24 cellular contexts compared by ENCODE assay signal in genomic region chr4:75306496-75306895, GRCh38.
"Had no signal": no experiment of that assay in that cellular context is flagged by ENCODE, and none has a peak within 500 bp of the region (broad histone marks: within the 10 kb centered on the region; RNA-seq: fewer than 3 reads in every experiment).

No MANE protein-coding gene starts in this region.

- H3K27me3 Mint-ChIP-seq: activated CD8-positive, alpha-beta memory T cell treated with anti-CD3 and anti-CD28 coated beads, Interleukin-2, amount 10 ng/mL, durations not matched to agents 7 days and 5 days; activated naive CD4-positive, alpha-beta T cell treated with anti-CD3 and anti-CD28 coated beads, Interleukin-2, amount 50 U/mL, for 24 hours; activated T-cell treated with anti-CD3 and anti-CD28 coated beads, Interleukin-2, amount 50 U/mL, for 24 hours had no signal

- H3K27ac Mint-ChIP-seq: activated B cell treated with CpG ODN at 0.5 μM for 24 hours; activated CD4-positive, alpha-beta T cell treated with anti-CD3 and anti-CD28 coated beads, Interleukin-2, amount 10 ng/mL, durations not matched to agents 24 days and 14 days; activated CD8-positive, alpha-beta memory T cell treated with anti-CD3 and anti-CD28 coated beads, Interleukin-2, amount 10 ng/mL, durations not matched to agents 7 days and 5 days; activated naive CD4-positive, alpha-beta T cell treated with anti-CD3 and anti-CD28 coated beads, Interleukin-2, amount 50 U/mL, for 24 hours; activated T-cell treated with anti-CD3 and anti-CD28 coated beads, Interleukin-2, amount 50 U/mL, for 24 hours; activated T-helper 1 cell treated with anti-CD3 and anti-CD28 coated beads, Interleukin-12 subunit alpha, Interleukin-12 subunit beta, Interleukin-2, Interleukin-4 antibody, amounts not matched to agents 30 ng/mL and 10 ng/mL and 1 ng/mL, durations not matched to agents 14 hours and 24 hours and 36 hours; T-helper 2 cell treated with Interferon-gamma antibody and Interleukin-4, amounts not matched to agents 5 μg/mL and 100 μg/mL, for 36 hours had no signal

- H3K4me1 Mint-ChIP-seq: activated B cell treated with CpG ODN at 0.5 μM for 24 hours; activated CD4-positive, alpha-beta T cell treated with anti-CD3 and anti-CD28 coated beads, Interleukin-2, amount 10 ng/mL, durations not matched to agents 24 days and 14 days; activated CD8-positive, alpha-beta memory T cell treated with anti-CD3 and anti-CD28 coated beads, Interleukin-2, amount 10 ng/mL, durations not matched to agents 7 days and 5 days; activated naive CD4-positive, alpha-beta T cell treated with anti-CD3 and anti-CD28 coated beads, Interleukin-2, amount 50 U/mL, for 24 hours had no signal

- DNase-seq: activated B cell treated with CpG ODN at 0.5 μM for 24 hours; activated CD4-positive, alpha-beta T cell treated with anti-CD3 and anti-CD28 coated beads for 1 hour; activated CD4-positive, alpha-beta T cell treated with anti-CD3 and anti-CD28 coated beads, Interleukin-2, amount 10 ng/mL, durations not matched to agents 24 days and 14 days; activated CD4-positive, alpha-beta T cell treated with anti-CD3 and anti-CD28 coated beads, Interleukin-2, amount 50 U/mL, for 48 hours; activated CD8-positive, alpha-beta memory T cell treated with anti-CD3 and anti-CD28 coated beads, Interleukin-2, amount 10 ng/mL, durations not matched to agents 7 days and 5 days; activated effector memory CD4-positive, alpha-beta T cell treated with Interleukin-2 at 50 U/mL for 16 hours; activated naive CD4-positive, alpha-beta T cell; activated T-cell treated with anti-CD3 and anti-CD28 coated beads, Interleukin-2, amount 50 U/mL, for 24 hours; aorta; caudate nucleus; Karpas-422; NCI-H1048; NCI-H146; NCI-H2171; NCI-H345; NCI-H510A; NCI-H526 treated with DMSO at 0.1 percent for 48 hours; NCI-H82; SHP77; SW 1271 had no signal

- H3K36me3 Mint-ChIP-seq: activated CD8-positive, alpha-beta memory T cell treated with anti-CD3 and anti-CD28 coated beads, Interleukin-2, amount 10 ng/mL, durations not matched to agents 7 days and 5 days had no signal

- H3K4me3 Mint-ChIP-seq: activated B cell treated with CpG ODN at 0.5 μM for 24 hours; activated CD4-positive, alpha-beta T cell treated with anti-CD3 and anti-CD28 coated beads, Interleukin-2, amount 10 ng/mL, durations not matched to agents 24 days and 14 days; activated CD8-positive, alpha-beta memory T cell treated with anti-CD3 and anti-CD28 coated beads, Interleukin-2, amount 10 ng/mL, durations not matched to agents 7 days and 5 days; activated naive CD4-positive, alpha-beta T cell treated with anti-CD3 and anti-CD28 coated beads, Interleukin-2, amount 50 U/mL, for 24 hours; activated T-cell treated with anti-CD3 and anti-CD28 coated beads, Interleukin-2, amount 50 U/mL, for 24 hours; activated T-helper 1 cell treated with anti-CD3 and anti-CD28 coated beads, Interleukin-12 subunit alpha, Interleukin-12 subunit beta, Interleukin-2, Interleukin-4 antibody, amounts not matched to agents 30 ng/mL and 10 ng/mL and 1 ng/mL, durations not matched to agents 14 hours and 24 hours and 36 hours; T-helper 2 cell treated with Interferon-gamma antibody and Interleukin-4, amounts not matched to agents 5 μg/mL and 100 μg/mL, for 36 hours had no signal

- H3K9me3 Mint-ChIP-seq: activated T-helper 1 cell treated with anti-CD3 and anti-CD28 coated beads, Interleukin-12 subunit alpha, Interleukin-12 subunit beta, Interleukin-2, Interleukin-4 antibody, amounts not matched to agents 30 ng/mL and 10 ng/mL and 1 ng/mL, durations not matched to agents 14 hours and 24 hours and 36 hours; T-helper 2 cell treated with Interferon-gamma antibody and Interleukin-4, amounts not matched to agents 5 μg/mL and 100 μg/mL, for 36 hours had no signal

- ATAC-seq: activated CD8-positive, alpha-beta memory T cell treated with anti-CD3 and anti-CD28 coated beads, Interleukin-2, amount 10 ng/mL, durations not matched to agents 7 days and 5 days; SK-N-SH treated with all-trans-retinoic acid at 6 μM for 48 hours had no signal
